ENCODE assay signal across 8 cellular contexts in genomic region chr2:120675460-120676130, GRCh38.
DNase-seq lines count a peak whose midpoint lies in the region; ATAC-seq, FAIRE-seq and TF ChIP-seq lines count a peak whose summit lies in the region.

No MANE protein-coding gene starts in this region.

- TF ChIP-seq EP300 in sigmoid colon (IDR thresholded peaks at IDR 0.05), result no peak

- intact Hi-C loops in activated naive CD4-positive, alpha-beta T cell treated with anti-CD3 and anti-CD28 coated beads for 36 hours (cut with micrococcal nuclease), result loop anchor here (1.0 to 5.0 kb wide), 6 partner anchors 233 to 973 kb away; no protein-coding TSS in a partner anchor
- intact Hi-C loops in heart left ventricle (cut with DNase I) (loop anchor here in 7 of 10 donors (1.0 to 10.0 kb wide), 12 partner anchors 81 to 333 kb away; no protein-coding TSS in a partner anchor), sigmoid colon (cut with DNase I) (loop anchor here (5.0 kb wide), 1 partner anchor 123 kb away; no protein-coding TSS in a partner anchor)

- H3K9me3 ChIP-seq in heart left ventricle (peaks cover 0 to 2% (median 0%) of the 10 kb centered on the region in 12 donors), sigmoid colon (no peaks in the 10 kb centered on the region)

- peaks cover 17% of the 10 kb centered on the region for H3K27me3 Mint-ChIP-seq in activated naive CD4-positive, alpha-beta T cell treated with anti-CD3 and anti-CD28 coated beads for 36 hours (ENCODE audit: low read depth)

- TF ChIP-seq POLR2A in H54 (IDR thresholded peaks at IDR 0.05; ENCODE audit: low read depth, low read length) (no peak), heart left ventricle (IDR thresholded peaks at IDR 0.05) (no peak), sigmoid colon (IDR thresholded peaks at IDR 0.05) (no peak)

- TF ChIP-seq CTCF in AG10803 (conservative IDR thresholded peaks at IDR 0.05; ENCODE audit: low read length) (peak; percentile 79), heart left ventricle (IDR thresholded peaks at IDR 0.05) (peak; percentile 60 to 77 (median 69)), sigmoid colon (IDR thresholded peaks at IDR 0.05) (peak in 3 of 4 experiments; percentile 26 to 50 (median 39))

- no peak overlapping the region for H3K4me3 ChIP-seq in AG10803 (ENCODE audit: low read length)
- no peak overlapping the region for H3K4me3 ChIP-seq in heart left ventricle
- H3K4me3 ChIP-seq in sigmoid colon, result no peak overlapping the region

- peak; percentile 45 to 63 (median 56) for ATAC-seq in heart left ventricle

- CTCF ChIA-PET in activated naive CD4-positive, alpha-beta T cell treated with anti-CD3 and anti-CD28 coated beads for 36 hours (lab: Charles Lee), result interaction anchor here (0.8 to 1.7 kb wide), 6 partner anchors 14 to 499 kb away, joined by 3 to 7 read pairs (median 4); no protein-coding TSS in a partner anchor

- H3K27me3 ChIP-seq in heart left ventricle (peaks cover 0 to 37% (median 9%) of the 10 kb centered on the region in 9 donors), sigmoid colon (peaks cover 0 to 22% (median 9%) of the 10 kb centered on the region in 3 donors)

- no peaks in the 10 kb centered on the region for H3K36me3 ChIP-seq in heart left ventricle
- H3K36me3 ChIP-seq in sigmoid colon, result no peaks in the 10 kb centered on the region

- no peaks in the 10 kb centered on the region for H3K36me3 Mint-ChIP-seq in activated naive CD4-positive, alpha-beta T cell treated with anti-CD3 and anti-CD28 coated beads for 36 hours (ENCODE audit: low read depth)

- no peaks in the 10 kb centered on the region for H3K9me3 Mint-ChIP-seq in activated naive CD4-positive, alpha-beta T cell treated with anti-CD3 and anti-CD28 coated beads for 36 hours

- peaks cover 0 to 5% (median 0%) of the 10 kb centered on the region in 12 donors for H3K4me1 ChIP-seq in heart left ventricle
- H3K4me1 ChIP-seq in sigmoid colon, result peaks cover 0 to 8% (median 4%) of the 10 kb centered on the region in 4 donors

- H3K4me3 Mint-ChIP-seq in activated naive CD4-positive, alpha-beta T cell treated with anti-CD3 and anti-CD28 coated beads for 36 hours, result no peak overlapping the region

- H3K4me1 Mint-ChIP-seq in activated naive CD4-positive, alpha-beta T cell treated with anti-CD3 and anti-CD28 coated beads for 36 hours (ENCODE audit: low read depth), result peaks cover 2% of the 10 kb centered on the region

- peak; percentile 53 for DNase-seq in AG10803 (ENCODE audit: low read depth)
- DNase-seq in H54 (ENCODE audit: insufficient read length, low spot score), result peak; percentile 67
- DNase-seq in OCI-M1 (lab: John Stamatoyannopoulos, UW), result peak; percentile 51
- peak; percentile 65 for DNase-seq in activated naive CD4-positive, alpha-beta T cell treated with anti-CD3 and anti-CD28 coated beads for 36 hours
- DNase-seq in heart left ventricle, result peak in 3 of 5 donors; percentile 32 to 62 (median 57)
- DNase-seq in sigmoid colon, result peak; percentile 66
- DNase-seq in NCI-H748 (lab: John Stamatoyannopoulos, UW; ENCODE audit: unreplicated experiment), result no peak
- no peak for DNase-seq in NCI-H1417 treated with DMSO at 0.1 percent for 48 hours (lab: John Stamatoyannopoulos, UW)

- no peak overlapping the region for H3K27ac ChIP-seq in heart left ventricle
- H3K27ac ChIP-seq in sigmoid colon, result no peak overlapping the region

- 32 to 40% (median 35%) methylated on average over 22 to 26 of the region's 26 CpGs for WGBS in heart left ventricle, 4 donors
- WGBS in sigmoid colon, 2 donors, result 40 to 43% methylated on average over 26 of the region's 26 CpGs

- no peak for FAIRE-seq in H54 (lab: Jason Lieb, UNC)

- no peak overlapping the region for H3K27ac Mint-ChIP-seq in activated naive CD4-positive, alpha-beta T cell treated with anti-CD3 and anti-CD28 coated beads for 36 hours

Comparison
In these comparisons a context has a peak if more than half of its experiments do, and no peak if none do; other contexts are left out.
1. DNase-seq: peak in AG10803 (single experiment), H54 (single experiment), OCI-M1 (single experiment), activated naive CD4-positive, alpha-beta T cell treated with anti-CD3 and anti-CD28 coated beads for 36 hours (single experiment), heart left ventricle (3 of 5) and sigmoid colon (single experiment); none in NCI-H748 (single experiment) and NCI-H1417 treated with DMSO at 0.1 percent for 48 hours (single experiment).
2. Peak in every context shown above with its lines, with median percentiles within 50 percentile points of each other: CTCF ChIP-seq.